In the genomic region with DNA sequence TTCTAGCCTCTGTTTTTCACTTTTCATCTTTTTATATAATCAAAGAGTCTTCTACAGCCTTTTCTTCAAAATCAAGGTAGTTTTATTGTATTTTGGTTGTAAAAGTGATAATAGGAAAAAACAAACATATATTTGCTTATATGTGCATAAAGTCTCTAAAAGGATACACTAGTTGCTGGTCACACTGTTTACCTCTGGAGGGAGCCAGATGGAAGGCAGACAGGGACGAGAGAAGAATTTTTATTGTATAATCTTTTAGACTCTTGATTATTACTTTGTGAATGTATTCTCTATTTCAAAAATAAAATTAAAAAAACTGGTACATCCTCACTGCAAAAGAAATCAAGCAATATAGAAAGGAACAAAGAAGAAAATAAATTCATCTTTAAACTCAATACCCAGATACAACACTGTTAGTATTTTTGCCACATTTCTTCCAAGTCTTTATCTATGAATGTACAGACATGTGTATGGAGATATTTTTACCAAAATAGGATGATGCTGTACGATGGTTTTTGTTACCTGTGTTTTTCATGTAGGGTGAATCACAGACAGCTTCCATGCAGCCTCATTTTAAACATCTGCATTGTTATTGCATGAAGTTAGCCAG, we compare ENCODE assay signal across 8 cellular contexts. TPM values are rescaled to one million over a fixed set of nuclear protein-coding genes. Genes with fewer than 3 reads are reported as not detected.
DNase-seq lines count a peak whose midpoint lies in the region; ATAC-seq and TF ChIP-seq lines count a peak whose summit lies in the region.

No MANE protein-coding gene starts in this region.

- 0 out of 2 replicates have a peak, but pooled peaks cover 5% of the 10 kb centered on the region for H3F3A ChIP-seq in MM.1S (ENCODE audit: insufficient read depth, low read length)

- no peak overlapping the region for H3K9ac ChIP-seq in MM.1S (ENCODE audit: low read length)

- TF ChIP-seq POLR2A in spleen (IDR thresholded peaks at IDR 0.05), result no peak

- H3K4me3 ChIP-seq in MM.1S (ENCODE audit: low read length), result no peak overlapping the region
- H3K4me3 ChIP-seq in spleen, result no peak overlapping the region

- H3K4me1 ChIP-seq in MM.1S (ENCODE audit: low read length) (peaks cover 13% of the 10 kb centered on the region), spleen (no peaks in the 10 kb centered on the region)

- H3K27ac ChIP-seq in MM.1S (ENCODE audit: low read length) (no peak overlapping the region), spleen (no peak overlapping the region)

- ATAC-seq in HG03521 (IDR thresholded peaks at IDR 0.05; ENCODE audit: unreplicated experiment), result no peak

- H3K9me3 ChIP-seq in MM.1S (replicated peaks; ENCODE audit: insufficient read depth, low read length), result no peaks in the 10 kb centered on the region
- H3K9me3 ChIP-seq in spleen, result no peaks in the 10 kb centered on the region

- no peaks in the 10 kb centered on the region for H4K20me1 ChIP-seq in MM.1S (ENCODE audit: insufficient read depth, low read length)

- H3K79me2 ChIP-seq in MM.1S (ENCODE audit: low read length), result no peaks in the 10 kb centered on the region

- no peaks in the 10 kb centered on the region for H3K36me3 ChIP-seq in MM.1S (replicated peaks; ENCODE audit: insufficient read depth, low read length)
- H3K36me3 ChIP-seq in spleen, result no peaks in the 10 kb centered on the region

- no peak overlapping the region for H3K4me2 ChIP-seq in MM.1S (ENCODE audit: low read depth, low read length)

- 7 to 17% (median 16%) methylated on average over 2 of the region's 2 CpGs for WGBS in spleen, 5 donors

- H3K27me3 ChIP-seq in MM.1S (replicated peaks; ENCODE audit: insufficient read depth, low read length) (no peaks in the 10 kb centered on the region), spleen (replicated peaks in 1 of 7) (peaks cover 0 to under 1% (median 0%) of the 10 kb centered on the region in 7 donors)

- H3K9me2 ChIP-seq in MM.1S (replicated peaks; ENCODE audit: insufficient read depth, low read length), result no peaks in the 10 kb centered on the region

- intact Hi-C loops in spleen (cut with DNase I; ENCODE audit: low total_unique reads), result no loop called here

- peak in 2 of 3 donors; percentile 5 to 20 for DNase-seq in stimulated activated CD4-positive, alpha-beta T cell treated with anti-CD3 and anti-CD28 coated beads, Interleukin-12 subunit alpha, Interleukin-12 subunit beta, amount 100 ng/mL, for 48 hours (ENCODE audit: low read depth in 2 of 3, low spot score in 1 of 3)
- DNase-seq in stimulated activated CD4-positive, alpha-beta T cell treated with anti-CD3 and anti-CD28 coated beads, Interleukin-2, amount 100 ng/mL, for 48 hours, result no peak
- DNase-seq in MM.1S (peak; percentile 62), germinal center (ENCODE audit: low spot score) (peak; percentile 11), spleen (no peak), cerebellar nuclear complex (lab: John Stamatoyannopoulos, UW) (no peak)
- DNase-seq in activated CD4-positive, alpha-beta T cell treated with anti-CD3 and anti-CD28 coated beads, Interleukin-2, amount 50 U/mL, for 4 hours, result peak; percentile 3 to 5

- H2AFZ ChIP-seq in MM.1S (ENCODE audit: low read length), result no peak overlapping the region

- TF ChIP-seq CTCF in MM.1S (IDR thresholded peaks at IDR 0.05; ENCODE audit: low read length) (peak; percentile 67), spleen (IDR thresholded peaks at IDR 0.05 in 8 of 11, conservative IDR thresholded peaks at IDR 0.05 in 3 of 11) (peak in 8 of 11 experiments; percentile 18 to 59 (median 41))

RNA-seq across cellular contexts. Expression of a gene that starts 6.1 kb away (rescaled TPM):
- total RNA-seq in spleen, result under 1 TPM in 1 of 7 donors, not detected in 6; 0.35 TPM
- polyA plus RNA-seq in spleen, result under 1 TPM; 0.06 to 0.09 (median 0.08) TPM

RNA-seq across cellular contexts. Expression of a gene that starts 30.8 kb away (rescaled TPM):
- 1 to 10 TPM in 3 of 7 donors, under 1 TPM in 4; 0.46 to 2.3 (median 0.94) TPM for total RNA-seq in spleen
- polyA plus RNA-seq in spleen, result under 1 TPM; 0.15 to 0.35 (median 0.27) TPM

RNA-seq across cellular contexts. Expression of a gene that starts 33.9 kb away (rescaled TPM):
- 10 to 100 TPM; 13.5 to 20.2 (median 17.5) TPM for total RNA-seq in spleen
- 10 to 100 TPM in 2 of 3 donors, 1 to 10 TPM in 1; 7.7 to 12.4 (median 10.5) TPM for polyA plus RNA-seq in spleen

RNA-seq across cellular contexts. Expression of a gene that starts 33.9 kb away (rescaled TPM):
- 10 to 100 TPM; 20.6 to 31.3 (median 27.1) TPM for total RNA-seq in spleen
- 10 to 100 TPM; 41.5 to 42.9 (median 41.8) TPM for polyA plus RNA-seq in spleen

RNA-seq across cellular contexts. Expression of a gene that starts 40.0 kb away (rescaled TPM):
- total RNA-seq in spleen, result 1 to 10 TPM in 3 of 7 donors, under 1 TPM in 4; 0.47 to 1.7 (median 0.79) TPM
- polyA plus RNA-seq in spleen, result under 1 TPM; 0.26 to 0.77 (median 0.26) TPM

Comparison
In these comparisons a context has a peak if more than half of its experiments do, and no peak if none do; other contexts are left out.
1. DNase-seq: peak in stimulated activated CD4-positive, alpha-beta T cell treated with anti-CD3 and anti-CD28 coated beads, Interleukin-12 subunit alpha, Interleukin-12 subunit beta, amount 100 ng/mL, for 48 hours (2 of 3), MM.1S (single experiment), activated CD4-positive, alpha-beta T cell treated with anti-CD3 and anti-CD28 coated beads, Interleukin-2, amount 50 U/mL, for 4 hours (2 of 2) and germinal center (single experiment); none in stimulated activated CD4-positive, alpha-beta T cell treated with anti-CD3 and anti-CD28 coated beads, Interleukin-2, amount 100 ng/mL, for 48 hours (0 of 2), spleen (single experiment) and cerebellar nuclear complex (0 of 2).